24 cellular contexts compared by ENCODE assay signal in the genomic region with DNA sequence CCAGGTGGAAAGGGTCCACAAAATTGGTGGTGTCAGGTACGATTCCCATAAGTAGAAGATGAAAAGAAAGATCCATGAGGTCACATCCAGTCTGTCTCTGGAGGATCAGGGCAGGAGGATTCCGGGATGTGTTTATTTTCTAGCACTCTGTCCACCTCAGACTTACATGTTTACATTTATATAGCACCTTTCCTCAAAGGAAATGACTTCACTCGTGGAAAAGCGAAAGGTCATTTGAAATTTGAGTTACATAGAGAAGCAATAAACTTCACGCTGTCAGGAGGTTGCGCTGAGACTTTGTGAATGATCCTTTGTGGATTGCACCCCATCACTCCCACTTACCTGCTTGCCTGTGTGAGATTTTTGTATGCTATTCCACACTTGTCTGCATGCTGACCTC.
"Had no signal": no experiment of that assay in that cellular context is flagged by ENCODE, and none has a peak within 500 bp of the region (broad histone marks: within the 10 kb centered on the region; RNA-seq: fewer than 3 reads in every experiment).

No MANE protein-coding gene starts in this region.

- H3K36me3 ChIP-seq: cardiac muscle cell, sigmoid colon, spleen, upper lobe of right lung had no signal

- DNase-seq: activated CD4-positive, alpha-beta T cell treated with anti-CD3 and anti-CD28 coated beads for 36 hours; activated CD4-positive, alpha-beta T cell treated with anti-CD3 and anti-CD28 coated beads, Interleukin-2, amount 50 U/mL, for 4 hours; activated CD8-positive, alpha-beta memory T cell treated with anti-CD3 and anti-CD28 coated beads for 24 hours; activated CD8-positive, alpha-beta memory T cell treated with anti-CD3 and anti-CD28 coated beads, Interleukin-2, amount 50 U/mL, for 4 hours; activated naive CD4-positive, alpha-beta T cell; activated naive CD8-positive, alpha-beta T cell treated with anti-CD3 and anti-CD28 coated beads, Interleukin-2, amount 10 ng/mL, durations not matched to agents 7 days and 5 days; activated T-cell treated with anti-CD3 and anti-CD28 coated beads, Interleukin-2, amount 50 U/mL, for 24 hours; amniotic stem cell; cortex of kidney; effector CD4-positive, alpha-beta T cell; foreskin melanocyte; immature natural killer cell; left ventricle myocardium superior; mammary epithelial cell; posterior cingulate gyrus; sigmoid colon; SK-N-SH; spleen; stimulated activated CD4-positive, alpha-beta T cell treated with anti-CD3 and anti-CD28 coated beads, Interleukin-4, amount 100 ng/mL, for 1 hour; stimulated activated naive CD4-positive, alpha-beta T cell; testis; upper lobe of right lung had no signal

- H3K4me3 Mint-ChIP-seq: activated CD4-positive, alpha-beta T cell treated with anti-CD3 and anti-CD28 coated beads for 36 hours; activated naive CD8-positive, alpha-beta T cell treated with anti-CD3 and anti-CD28 coated beads, Interleukin-2, amount 10 ng/mL, durations not matched to agents 7 days and 5 days; activated T-cell treated with anti-CD3 and anti-CD28 coated beads, Interleukin-2, amount 50 U/mL, for 24 hours; immature natural killer cell; neural crest cell had no signal

- H3K27me3 Mint-ChIP-seq: activated naive CD8-positive, alpha-beta T cell treated with anti-CD3 and anti-CD28 coated beads, Interleukin-2, amount 10 ng/mL, durations not matched to agents 7 days and 5 days; activated T-cell treated with anti-CD3 and anti-CD28 coated beads, Interleukin-2, amount 50 U/mL, for 24 hours had no signal

- H3K4me1 ChIP-seq: spleen, testis, upper lobe of right lung had no signal

- H3K9me3 ChIP-seq: sigmoid colon, SK-N-SH, spleen, testis, upper lobe of right lung had no signal

- H3K27ac Mint-ChIP-seq: activated CD4-positive, alpha-beta T cell treated with anti-CD3 and anti-CD28 coated beads for 36 hours; activated naive CD8-positive, alpha-beta T cell treated with anti-CD3 and anti-CD28 coated beads, Interleukin-2, amount 10 ng/mL, durations not matched to agents 7 days and 5 days; activated T-cell treated with anti-CD3 and anti-CD28 coated beads, Interleukin-2, amount 50 U/mL, for 24 hours; immature natural killer cell had no signal

- H3K27ac ChIP-seq: cardiac muscle cell, sigmoid colon, spleen, testis, upper lobe of right lung had no signal

- H3K9me3 Mint-ChIP-seq: activated T-cell treated with anti-CD3 and anti-CD28 coated beads, Interleukin-2, amount 50 U/mL, for 24 hours; immature natural killer cell; neural crest cell had no signal

- ATAC-seq: activated CD4-positive, alpha-beta T cell treated with anti-CD3 and anti-CD28 coated beads for 36 hours; left ventricle myocardium superior; upper lobe of right lung had no signal

- H3K4me3 ChIP-seq: cardiac muscle cell, sigmoid colon, spleen, testis, upper lobe of right lung had no signal

- H3K27me3 ChIP-seq: cardiac muscle cell, sigmoid colon, spleen, testis, upper lobe of right lung had no signal
